ENCODE assay signal across 8 cellular contexts in the genomic region with DNA sequence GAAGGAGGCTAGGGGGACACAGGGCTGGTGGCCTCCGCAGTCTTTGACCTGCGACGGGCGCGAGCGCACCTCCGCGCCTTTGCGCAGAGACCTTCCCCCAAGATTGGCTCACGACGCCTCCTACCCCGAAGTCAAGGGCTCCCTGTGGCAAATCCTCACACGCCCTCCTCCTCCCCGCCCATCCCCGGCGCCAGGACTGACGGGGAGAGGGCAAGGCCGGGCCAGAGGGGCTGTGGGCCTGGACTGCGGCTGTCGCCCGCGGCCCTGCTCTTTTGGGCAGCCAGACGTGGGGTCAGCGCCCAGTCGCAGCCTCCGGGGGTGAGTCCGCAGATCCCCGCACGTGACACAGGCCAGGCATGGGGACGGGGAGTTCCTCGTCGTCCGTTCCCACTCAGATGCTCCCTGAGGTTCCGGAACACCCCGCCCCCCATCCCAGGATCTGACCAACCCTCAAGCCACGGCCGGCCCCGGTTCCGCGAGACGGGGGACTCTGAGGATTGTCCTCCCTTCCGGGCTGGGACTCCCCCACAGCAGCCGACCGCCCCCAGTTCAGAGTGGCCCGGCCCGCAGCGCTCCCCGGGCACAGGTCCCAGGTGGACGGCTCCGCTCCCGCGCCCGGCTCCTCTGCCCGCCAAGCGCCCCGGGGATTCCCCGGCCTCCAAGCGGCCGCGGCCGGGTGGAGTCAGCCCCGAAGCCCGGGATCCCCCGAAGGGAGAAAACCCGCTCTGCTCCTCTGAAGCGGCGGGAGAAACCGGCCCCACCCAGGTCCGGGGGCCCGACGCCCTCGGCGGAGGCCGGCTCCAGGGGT. TPM values are rescaled to one million over a fixed set of nuclear protein-coding genes. Genes with fewer than 3 reads are reported as not detected.
DNase-seq lines count a peak whose midpoint lies in the region; ATAC-seq and TF ChIP-seq lines count a peak whose summit lies in the region.

No MANE protein-coding gene starts in this region.

- H3K4me3 ChIP-seq in Karpas-422 (ENCODE audit: low read length) (peak overlapping the region; percentile 65), retinal pigment epithelial cell (ENCODE audit: low read length) (peak overlapping the region; percentile 40)

- peaks cover 12% of the 10 kb centered on the region; the same call in 1 of the 2 replicates for H4K20me1 ChIP-seq in Karpas-422 (ENCODE audit: insufficient read depth, low read depth, low read length)

- H3K27me3 ChIP-seq in Karpas-422 (ENCODE audit: low read length) = no peaks in the 10 kb centered on the region

- peak overlapping the region; percentile 80 for H3K4me2 ChIP-seq in Karpas-422 (ENCODE audit: low read depth, low read length, poor library complexity, severe bottlenecking)

- peak overlapping the region; percentile 66 for H3K9ac ChIP-seq in Karpas-422 (ENCODE audit: low read length)

- no peaks in the 10 kb centered on the region for H3K36me3 ChIP-seq in Karpas-422 (ENCODE audit: insufficient read depth, low read length)

- peak; percentile 33 for ATAC-seq in GM21723 (IDR thresholded peaks at IDR 0.05; ENCODE audit: unreplicated experiment)

- H3K27ac ChIP-seq in Karpas-422 (ENCODE audit: low read length) = no peak overlapping the region

- H3K9me2 ChIP-seq in Karpas-422 (replicated peaks; ENCODE audit: insufficient read depth, low read length) = no peaks in the 10 kb centered on the region

- peaks cover 47% of the 10 kb centered on the region for H3K4me1 ChIP-seq in Karpas-422 (ENCODE audit: low read length)

- no peaks in the 10 kb centered on the region for H3K79me2 ChIP-seq in Karpas-422 (ENCODE audit: low read length)

- intact Hi-C loops in cardiac septum (cut with DNase I) = no loop called here

- H2AFZ ChIP-seq in Karpas-422 (ENCODE audit: low read length) = 0 out of 2 replicates have a peak overlapping the region, but pooled peaks have one; percentile 58

- peak; percentile 59 for DNase-seq in Daoy (ENCODE audit: low read depth)
- DNase-seq in Karpas-422 = no peak
- peak; percentile 68 to 74 for DNase-seq in activated T-cell treated with anti-CD3 and anti-CD28 coated beads, Interleukin-2, amount 50 U/mL, for 48 hours
- DNase-seq in cardiac septum (ENCODE audit: low spot score) = peak; percentile 81
- no peak for DNase-seq in retinal pigment epithelial cell (ENCODE audit: low read depth)
- no peak for DNase-seq in hypothalamus (lab: John Stamatoyannopoulos, UW)
- no peak for DNase-seq in amniotic stem cell (lab: John Stamatoyannopoulos, UW)

- H3K9me3 ChIP-seq in Karpas-422 (ENCODE audit: low read length) = no peaks in the 10 kb centered on the region

- no peak for TF ChIP-seq CTCF in retinal pigment epithelial cell (conservative IDR thresholded peaks at IDR 0.05; ENCODE audit: low read depth, low read length)

RNA-seq across cellular contexts. Expression of a gene that starts 0.5 kb away (rescaled TPM):
- total RNA-seq in Daoy (2014; rRNA removed; shearing (Covaris generic)) = 1.5 and 1.7 TPM in 2 replicates
- total RNA-seq in Karpas-422 (2014; rRNA removed; shearing (Covaris generic); ENCODE audit: low replicate concordance) = 0.48 and 0.90 TPM in 2 replicates
- total RNA-seq in cardiac septum = 15.2 TPM

Comparison
In these comparisons a context has a peak if more than half of its experiments do, and no peak if none do; other contexts are left out.
1. DNase-seq: peak in Daoy (single experiment), activated T-cell treated with anti-CD3 and anti-CD28 coated beads, Interleukin-2, amount 50 U/mL, for 48 hours (2 of 2) and cardiac septum (single experiment); none in Karpas-422 (single experiment), retinal pigment epithelial cell (single experiment), hypothalamus (0 of 51) and amniotic stem cell (single experiment).